9 cellular contexts compared by ENCODE assay signal in the genomic region with DNA sequence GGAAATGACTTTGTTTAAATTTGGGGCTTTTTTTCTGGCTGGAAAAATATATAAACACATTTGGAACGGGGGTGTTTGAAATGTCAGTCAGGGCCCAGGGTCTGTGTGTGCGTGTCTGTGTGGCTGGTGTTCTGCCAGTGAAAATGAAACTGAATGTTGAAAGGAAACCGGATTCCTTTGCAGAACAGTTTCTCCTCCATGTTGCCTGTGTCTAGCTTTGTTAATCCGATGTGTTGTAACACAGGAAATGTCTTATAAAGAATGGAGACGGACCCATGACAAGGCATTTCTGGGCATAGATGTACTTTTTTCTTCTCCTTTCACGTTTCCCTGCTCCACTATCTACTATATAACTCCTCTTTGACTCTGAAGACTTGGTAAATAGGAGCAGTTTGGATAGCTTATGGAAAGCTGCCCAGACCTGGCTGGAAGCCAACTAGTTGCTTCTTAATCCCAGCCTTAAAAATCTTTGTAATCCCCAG. TPM values are rescaled to one million over a fixed set of nuclear protein-coding genes. Genes with fewer than 3 reads are reported as not detected.
DNase-seq lines count a peak whose midpoint lies in the region; ATAC-seq lines count a peak whose summit lies in the region.
"Had no signal": no experiment of that assay in that cellular context is flagged by ENCODE, and none has a peak within 500 bp of the region (broad histone marks: within the 10 kb centered on the region; RNA-seq: fewer than 3 reads in every experiment).

No MANE protein-coding gene starts in this region.

- peaks cover 40% of the 10 kb centered on the region for H3K79me2 ChIP-seq in ACC112 (ENCODE audit: control insufficient read depth, insufficient read depth, low read length, unreplicated experiment)

- H3K27ac ChIP-seq in ACC112 (ENCODE audit: low read depth, low read length): peak overlapping the region; percentile 100
- no peak overlapping the region for H3K27ac ChIP-seq in SJCRH30

- H3K4me3 ChIP-seq in ACC112 (ENCODE audit: low read depth, low read length): peak overlapping the region; percentile 69
- H3K4me3 ChIP-seq in SJCRH30: peak overlapping the region; percentile 20

- H2AFZ ChIP-seq in ACC112 (ENCODE audit: low read length, unreplicated experiment): peak overlapping the region; percentile 58

- ATAC-seq in GM18858 (IDR thresholded peaks at IDR 0.05; ENCODE audit: unreplicated experiment): peak; percentile 55
- ATAC-seq in HG03095 (IDR thresholded peaks at IDR 0.05; ENCODE audit: unreplicated experiment): peak; percentile 49
- ATAC-seq: HCT116 had no signal

- no peaks in the 10 kb centered on the region for H3K9me3 ChIP-seq in SJCRH30 (replicated peaks)

- H3K36me3 ChIP-seq in ACC112 (ENCODE audit: insufficient read depth, low read length) (no peaks in the 10 kb centered on the region), SJCRH30 (no peaks in the 10 kb centered on the region)

- H3K4me1 ChIP-seq in ACC112 (ENCODE audit: control insufficient read depth, insufficient read depth, low read length, unreplicated experiment) (peaks cover 54% of the 10 kb centered on the region), SJCRH30 (peaks cover 5% of the 10 kb centered on the region; the same call in 1 of the 2 replicates)

- peak; percentile 26 to 58 for DNase-seq in SJCRH30
- peak; percentile 97 for DNase-seq in amniotic epithelial cell (ENCODE audit: low read depth)
- peak; percentile 98 for DNase-seq in iris pigment epithelial cell (ENCODE audit: low read depth)
- DNase-seq in stimulated activated CD4-positive, alpha-beta T cell treated with anti-CD3 and anti-CD28 coated beads, Interleukin-4, amount 100 ng/mL, for 1 hour: peak; percentile 44
- no peak for DNase-seq in NCI-H128 (lab: John Stamatoyannopoulos, UW; ENCODE audit: unreplicated experiment)

- no peaks in the 10 kb centered on the region for H3K27me3 ChIP-seq in ACC112 (ENCODE audit: insufficient read depth, low read length)
- peaks cover 4% of the 10 kb centered on the region; the same call in 1 of the 2 replicates for H3K27me3 ChIP-seq in SJCRH30

RNA-seq across cellular contexts. Expression of a gene that starts 2.8 kb away (rescaled TPM):
- total RNA-seq in SJCRH30 (2014; rRNA removed; shearing (Covaris generic)): 0.51 and 0.67 TPM in 2 replicates

RNA-seq across cellular contexts. Expression of a gene that starts 50.4 kb away (rescaled TPM):
- total RNA-seq in SJCRH30 (2014; rRNA removed; shearing (Covaris generic)): 70.2 and 70.9 TPM in 2 replicates
